1 cellular context compared by ENCODE assay signal in genomic region chr2:161169335-161169734, GRCh38.
TF ChIP-seq lines count a peak whose summit lies in the region.

No MANE protein-coding gene starts in this region.

TF ChIP-seq in K562, 482 proteins besides CTCF, POLR2A, EP300 and RAD21:
- TF ChIP-seq MAFF (IDR thresholded peaks at IDR 0.05; ENCODE audit: low read length) (no peak), PCBP2 (IDR thresholded peaks at IDR 0.05; ENCODE audit: low read depth, low read length, poor library complexity, severe bottlenecking) (peak; percentile 68)
